Comparison of ENCODE assay signal across 17 cellular contexts in genomic region chr1:168285971-168286628, GRCh38. TPM values are rescaled to one million over a fixed set of nuclear protein-coding genes. Genes with fewer than 3 reads are reported as not detected.
DNase-seq lines count a peak whose midpoint lies in the region; ATAC-seq, FAIRE-seq and TF ChIP-seq lines count a peak whose summit lies in the region.
"Had no signal": no experiment of that assay in that cellular context is flagged by ENCODE, and none has a peak within 500 bp of the region (broad histone marks: within the 10 kb centered on the region; RNA-seq: fewer than 3 reads in every experiment).

No MANE protein-coding gene starts in this region.

- H3K4me1 ChIP-seq in HCT116 (ENCODE audit: control insufficient read depth in 1 of 2, insufficient read depth in 2 of 2, low read length in 2 of 2) (peaks cover 27 to 30% of the 10 kb centered on the region in 2 experiments), PC-3 (ENCODE audit: insufficient read depth, low read length) (peaks cover 50% of the 10 kb centered on the region)

- H3K9ac ChIP-seq in HCT116 (ENCODE audit: low read length) (no peak overlapping the region), PC-3 (ENCODE audit: low read length) (no peak overlapping the region)

- CTCF ChIA-PET in HCT116 (lab: Charles Lee) = interaction anchor here (0.9 to 1.6 kb wide), 2 partner anchors 50 to 57 kb away, joined by 4 to 7 read pairs; no protein-coding TSS in a partner anchor
- CTCF ChIA-PET in PC-3 (lab: Charles Lee) = interaction anchor here (1.0 to 1.5 kb wide), 2 partner anchors 36 to 57 kb away, joined by 3 to 4 read pairs; no protein-coding TSS in a partner anchor

- peaks cover 10% of the 10 kb centered on the region for H3F3A ChIP-seq in PC-3 (ENCODE audit: low read length, unreplicated experiment)

- intact Hi-C loops in HCT116 (cut with micrococcal nuclease) = no loop called here
- intact Hi-C loops in PC-3 (cut with micrococcal nuclease) = loop anchor here (5.0 kb wide), 1 partner anchor 59 kb away; the partner anchor contains the start of gene SFT2D2

- ATAC-seq in HCT116 = no peak
- ATAC-seq in PC-3 = no peak
- ATAC-seq: HepG2 had no signal

- no peak overlapping the region for H2AFZ ChIP-seq in HCT116 (ENCODE audit: low read depth, low read length, poor library complexity, severe bottlenecking)
- no peak overlapping the region for H2AFZ ChIP-seq in PC-3 (ENCODE audit: low read length)

- RAD21 ChIA-PET in HCT116 (lab: Charles Lee; ENCODE audit: low non-redundant PET in 1 of 2, low total read pairs in 2 of 2, uncharacterized antibody in 2 of 2, unreplicated experiment in 2 of 2) = no interaction called here

- POLR2A ChIA-PET in HCT116 (lab: Charles Lee) = no interaction called here
- POLR2A ChIA-PET in PC-3 (lab: Charles Lee; ENCODE audit: unreplicated experiment) = no interaction called here

- H3K27me3 ChIP-seq in HCT116 (ENCODE audit: insufficient read depth, low read length) (no peaks in the 10 kb centered on the region), PC-3 (ENCODE audit: low read length) (no peaks in the 10 kb centered on the region)

- no peak overlapping the region for H3K27ac ChIP-seq in HCT116 (ENCODE audit: low read depth, low read length)
- H3K27ac ChIP-seq in PC-3 (ENCODE audit: low read length) = peak overlapping the region; percentile 36; the same call in 1 of the 2 replicates
- H3K27ac ChIP-seq: C4-2B, SK-N-MC had no signal

- no peak overlapping the region for H3K4me3 ChIP-seq in HCT116 (replicated peaks in 1 of 2; ENCODE audit: low read depth in 1 of 2, low read length in 2 of 2)
- no peak overlapping the region for H3K4me3 ChIP-seq in PC-3 (ENCODE audit: low read length)
- H3K4me3 ChIP-seq: SK-N-MC had no signal

- TF ChIP-seq RAD21 in HCT116 (IDR thresholded peaks at IDR 0.05; ENCODE audit: low read depth) = no peak

- FAIRE-seq in D721Med (lab: Jason Lieb, UNC) = peak; percentile 77
- FAIRE-seq: H54, HepG2, RCC 7860 had no signal

- no peaks in the 10 kb centered on the region for H3K9me2 ChIP-seq in HCT116 (ENCODE audit: insufficient read depth)
- H3K9me2 ChIP-seq in PC-3 (replicated peaks; ENCODE audit: low read length) = no peaks in the 10 kb centered on the region

- H3K79me2 ChIP-seq in HCT116 (ENCODE audit: insufficient read depth, low read length) (no peaks in the 10 kb centered on the region), PC-3 (ENCODE audit: low read length) (no peaks in the 10 kb centered on the region)

- no peak for DNase-seq in D721Med (ENCODE audit: insufficient read length, low spot score)
- DNase-seq in HCT116 (ENCODE audit: low read depth, low spot score) = no peak
- no peak for DNase-seq in PC-3
- DNase-seq in kidney glomerular epithelial cell (lab: John Stamatoyannopoulos, UW) = peak; percentile 77
- DNase-seq in Ammon's horn (ENCODE audit: low spot score) = no peak
- no peak for DNase-seq in stimulated activated CD4-positive, alpha-beta T cell treated with anti-CD3 and anti-CD28 coated beads, Interleukin-2, amount 100 ng/mL, for 24 hours
- DNase-seq in activated naive CD4-positive, alpha-beta T cell treated with anti-CD3 and anti-CD28 coated beads, Interleukin-2, amount 50 U/mL, for 16 hours = no peak
- DNase-seq: ACHN, HFFc6, KG1, MV-4-11, Right ventricle myocardium superior had no signal

- H3K36me3 ChIP-seq in HCT116 (ENCODE audit: control insufficient read depth in 1 of 2, insufficient read depth in 2 of 2, low read length in 2 of 2) (no peaks in the 10 kb centered on the region), PC-3 (ENCODE audit: low read depth, low read length) (no peaks in the 10 kb centered on the region)

- H3K4me2 ChIP-seq in HCT116 (ENCODE audit: low read length) (peak overlapping the region; percentile 57), PC-3 (ENCODE audit: low read length) (no peak overlapping the region)

- TF ChIP-seq POLR2A in HCT116 (IDR thresholded peaks at IDR 0.05; ENCODE audit: borderline replicate concordance, extremely low read depth, insufficient read depth, insufficient read length) = no peak

- BruUV-seq in HCT116 (replicated peaks; lab: Mats Ljungman, UMichigan) (no TSS peak), PC-3 (replicated peaks; lab: Mats Ljungman, UMichigan) (no TSS peak)

- H4K20me1 ChIP-seq in HCT116 (ENCODE audit: insufficient read depth) = no peaks in the 10 kb centered on the region
- no peaks in the 10 kb centered on the region for H4K20me1 ChIP-seq in PC-3 (ENCODE audit: low read length)

- TF ChIP-seq CTCF in D721Med (IDR thresholded peaks at IDR 0.05; ENCODE audit: insufficient read depth, missing control alignments) = no peak
- TF ChIP-seq CTCF in HCT116 (IDR thresholded peaks at IDR 0.05 in 2 of 3, conservative IDR thresholded peaks at IDR 0.05 in 1 of 3; ENCODE audit: borderline replicate concordance in 1 of 3, insufficient read depth in 1 of 3, low read depth in 2 of 3, low read length in 2 of 3) = no peak
- no peak for TF ChIP-seq CTCF in PC-3 (conservative IDR thresholded peaks at IDR 0.05; ENCODE audit: low read depth, low read length)

- no peaks in the 10 kb centered on the region for H3K9me3 ChIP-seq in HCT116 (ENCODE audit: control insufficient read depth in 1 of 2, insufficient read depth in 1 of 2, low read depth in 1 of 2, low read length in 2 of 2)
- no peaks in the 10 kb centered on the region for H3K9me3 ChIP-seq in PC-3 (ENCODE audit: low read length)

TF ChIP-seq in HCT116, 20 proteins besides CTCF, POLR2A, EP300 and RAD21:
- TF ChIP-seq ZNF274 (IDR thresholded peaks at IDR 0.05; ENCODE audit: low read depth, low read length) (no peak), SP1 (IDR thresholded peaks at IDR 0.05; ENCODE audit: low read depth) (no peak), MAX (IDR thresholded peaks at IDR 0.05) (no peak), ZFX (IDR thresholded peaks at IDR 0.05) (no peak), EZH2 (IDR thresholded peaks at IDR 0.05) (no peak), CBX3 (IDR thresholded peaks at IDR 0.05; ENCODE audit: low read depth) (no peak), EZH2phosphoT487 (IDR thresholded peaks at IDR 0.05; ENCODE audit: borderline replicate concordance) (no peak), EGR1 (IDR thresholded peaks at IDR 0.05; ENCODE audit: low read depth) (no peak), POLR2AphosphoS5 (IDR thresholded peaks at IDR 0.05; ENCODE audit: low read depth, low read length) (no peak), SRF (IDR thresholded peaks at IDR 0.05; ENCODE audit: low read depth) (no peak), REST (IDR thresholded peaks at IDR 0.05; ENCODE audit: low read depth) (no peak), JUND (IDR thresholded peaks at IDR 0.05) (no peak), FOSL1 (IDR thresholded peaks at IDR 0.05; ENCODE audit: low read depth) (no peak), ELF1 (IDR thresholded peaks at IDR 0.05; ENCODE audit: borderline replicate concordance, low read depth) (no peak), SIN3A (IDR thresholded peaks at IDR 0.05; ENCODE audit: low read depth) (no peak), YY1 (IDR thresholded peaks at IDR 0.05; ENCODE audit: extremely low read depth, insufficient replicate concordance, low read depth, low read length) (no peak), ZBTB33 (IDR thresholded peaks at IDR 0.05; ENCODE audit: extremely low read depth, insufficient replicate concordance, low read length) (no peak), CEBPB (IDR thresholded peaks at IDR 0.05; ENCODE audit: low read depth) (no peak), TCF7L2 (IDR thresholded peaks at IDR 0.05; ENCODE audit: borderline replicate concordance, extremely low read depth, insufficient read depth, insufficient read length) (no peak)

RNA-seq across cellular contexts. Expression of gene TBX19, which starts 5.4 kb away (rescaled TPM):
- total RNA-seq in HCT116 (2021; ENCODE audit: unreplicated experiment) (3.0 TPM), PC-3 (2014; rRNA removed) (0.23 and 0.36 TPM in 2 replicates)
- 2.2 and 2.8 TPM in 2 replicates for polyA plus RNA-seq in HCT116 (2012)
